In the genomic region with DNA sequence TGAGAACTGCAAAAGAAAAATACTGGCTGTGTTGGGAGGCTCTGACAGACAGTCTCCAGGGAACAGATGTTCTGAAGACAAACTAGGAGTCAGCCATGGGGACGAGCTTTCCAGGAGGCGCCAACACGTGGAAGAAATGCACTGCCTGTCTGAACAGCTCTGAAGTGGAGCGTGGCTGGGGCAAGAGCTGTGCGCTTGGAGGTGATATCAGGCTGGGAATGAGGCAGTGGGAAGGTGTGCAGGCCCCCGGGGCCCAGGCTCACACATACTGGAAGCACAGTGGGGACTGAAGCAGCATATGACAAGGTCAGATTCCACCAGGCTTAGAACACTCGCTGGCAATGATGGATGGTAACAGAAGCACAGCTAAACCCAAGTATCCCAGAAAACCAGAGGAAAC, we compare ENCODE assay signal across 18 cellular contexts. TPM values are rescaled to one million over a fixed set of nuclear protein-coding genes. Genes with fewer than 3 reads are reported as not detected.
A peak's percentile ranks its signal among the peaks of the same experiment; 100 is the strongest.
DNase-seq lines count a peak whose midpoint lies in the region; ATAC-seq and TF ChIP-seq lines count a peak whose summit lies in the region.
"Had no signal": no experiment of that assay in that cellular context is flagged by ENCODE, and none has a peak within 500 bp of the region (broad histone marks: within the 10 kb centered on the region; RNA-seq: fewer than 3 reads in every experiment).

No MANE protein-coding gene starts in this region.

- H4K20me1 ChIP-seq in mammary epithelial cell (ENCODE audit: insufficient read depth, low read length) (no peaks in the 10 kb centered on the region), MM.1S (ENCODE audit: insufficient read depth, low read length) (no peaks in the 10 kb centered on the region)

- ATAC-seq in heart right ventricle (peak; percentile 56 to 82 (median 70)), gastrocnemius medialis (no peak), GM19452 (IDR thresholded peaks at IDR 0.05; ENCODE audit: unreplicated experiment) (no peak)
- ATAC-seq: left colon; stimulated activated memory B cell treated with anti-CD40 and anti-IgM and Interleukin-4, amounts not matched to agents 10 μg/mL and 1 μg/mL and 100 μg/mL, for 72 hours had no signal

- no peaks in the 10 kb centered on the region for H3K9me2 ChIP-seq in MM.1S (replicated peaks; ENCODE audit: insufficient read depth, low read length)

- CTCF ChIA-PET in mammary epithelial cell (lab: Charles Lee; ENCODE audit: low non-redundant PET), result interaction anchor here (0.6 kb wide), 1 partner anchor 60 kb away, joined by 5 read pairs; no protein-coding TSS in a partner anchor

- DNase-seq in breast epithelium (ENCODE audit: low spot score in 2 of 2) (no peak), mammary epithelial cell (no peak), heart right ventricle (peak; percentile 25 to 31), gastrocnemius medialis (no peak), MM.1S (no peak), T1000 (lab: John Stamatoyannopoulos, UW) (no peak), RKO (ENCODE audit: low spot score) (no peak)
- DNase-seq: activated CD4-positive, alpha-beta T cell treated with anti-CD3 and anti-CD28 coated beads for 48 hours; C1 segment of cervical spinal cord; left colon; midbrain; NCI-H187 treated with DMSO at 0.1 percent for 48 hours; NCI-H510A; transverse colon had no signal

- peak overlapping the region; percentile 67 to 74 for H3K27ac ChIP-seq in breast epithelium
- no peak overlapping the region for H3K27ac ChIP-seq in mammary epithelial cell (ENCODE audit: insufficient read depth, low read depth, low read length)
- peak overlapping the region in 9 of 10 donors; percentile 8 to 84 (median 36) for H3K27ac ChIP-seq in heart right ventricle
- H3K27ac ChIP-seq in gastrocnemius medialis, result peak overlapping the region in 3 of 4 donors; percentile 10 to 46 (median 23)
- H3K27ac ChIP-seq in MM.1S (ENCODE audit: low read length), result no peak overlapping the region
- H3K27ac ChIP-seq: neural progenitor cell had no signal

- H3F3A ChIP-seq in MM.1S (ENCODE audit: insufficient read depth, low read length), result no peaks in the 10 kb centered on the region

- H3K4me2 ChIP-seq in mammary epithelial cell (ENCODE audit: insufficient read depth, low read depth, low read length), result no peak overlapping the region
- H3K4me2 ChIP-seq in MM.1S (ENCODE audit: low read depth, low read length), result no peak overlapping the region
- H3K4me2 ChIP-seq: neural progenitor cell had no signal

- BruUV-seq in mammary epithelial cell (replicated peaks; lab: Mats Ljungman, UMichigan), result no TSS peak

- peaks cover 19% of the 10 kb centered on the region for H3K79me2 ChIP-seq in mammary epithelial cell (ENCODE audit: insufficient read depth, low read length)
- H3K79me2 ChIP-seq in MM.1S (ENCODE audit: low read length), result peaks cover 16% of the 10 kb centered on the region; the same call in 1 of the 2 replicates

- TF ChIP-seq CTCF in breast epithelium (IDR thresholded peaks at IDR 0.05), result no peak
- no peak for TF ChIP-seq CTCF in mammary epithelial cell (conservative IDR thresholded peaks at IDR 0.05 in 1 of 2, IDR thresholded peaks at IDR 0.05 in 1 of 2; ENCODE audit: extremely low read depth in 1 of 2, insufficient read depth in 1 of 2, low read depth in 1 of 2, low read length in 2 of 2)
- TF ChIP-seq CTCF in heart right ventricle (IDR thresholded peaks at IDR 0.05), result peak in 3 of 9 donors; percentile 7 to 22 (median 11)
- no peak for TF ChIP-seq CTCF in gastrocnemius medialis (IDR thresholded peaks at IDR 0.05 in 4 of 5, conservative IDR thresholded peaks at IDR 0.05 in 1 of 5)
- no peak for TF ChIP-seq CTCF in MM.1S (IDR thresholded peaks at IDR 0.05; ENCODE audit: low read length)

- H3K4me3 ChIP-seq in breast epithelium (no peak overlapping the region), mammary epithelial cell (replicated peaks in 1 of 3; ENCODE audit: insufficient read depth in 1 of 3, low read depth in 2 of 3, low read length in 3 of 3) (no peak overlapping the region), heart right ventricle (no peak overlapping the region), gastrocnemius medialis (no peak overlapping the region), MM.1S (ENCODE audit: low read length) (no peak overlapping the region)
- H3K4me3 ChIP-seq: HAP-1, neural progenitor cell, transverse colon had no signal

- H3K9ac ChIP-seq in mammary epithelial cell (ENCODE audit: insufficient read depth, low read length) (no peak overlapping the region), MM.1S (ENCODE audit: low read length) (no peak overlapping the region)
- H3K9ac ChIP-seq: neural progenitor cell had no signal

- no peaks in the 10 kb centered on the region for H3K36me3 ChIP-seq in breast epithelium
- H3K36me3 ChIP-seq in mammary epithelial cell (ENCODE audit: insufficient read depth, low read length), result no peaks in the 10 kb centered on the region
- H3K36me3 ChIP-seq in heart right ventricle, result peaks cover 0 to 79% (median 18%) of the 10 kb centered on the region in 9 donors
- peaks cover 0 to 49% of the 10 kb centered on the region in 2 donors for H3K36me3 ChIP-seq in gastrocnemius medialis
- no peaks in the 10 kb centered on the region; the same call in 1 of the 2 replicates for H3K36me3 ChIP-seq in MM.1S (replicated peaks; ENCODE audit: insufficient read depth, low read length)
- H3K36me3 ChIP-seq: HAP-1 had no signal

- WGBS in mammary epithelial cell (ENCODE audit: low coverage, missing lambda C conversion rate), result 75% methylated on average over 4 of the region's 7 CpGs
- 36 to 49% methylated on average over 7 of the region's 7 CpGs for WGBS in heart right ventricle, 2 donors

- dilution Hi-C loops in mammary epithelial cell (cut with HindIII; ENCODE audit: low sequenced_read_pairs), result no loop called here

- in situ Hi-C loops in mammary epithelial cell (cut with MboI; ENCODE audit: low sequenced_read_pairs in 2 of 2) (loop anchor here in 1 of 2 donors (25.0 kb wide), 1 partner anchor 144 kb away; no protein-coding TSS in a partner anchor), gastrocnemius medialis (cut with MboI; ENCODE audit: low sequenced_read_pairs in 4 of 4) (no loop called here)

- peaks cover 0 to 10% of the 10 kb centered on the region in 2 donors for H3K4me1 ChIP-seq in breast epithelium
- H3K4me1 ChIP-seq in mammary epithelial cell (ENCODE audit: insufficient read depth, low read length), result peaks cover 13% of the 10 kb centered on the region
- peaks cover 21 to 68% (median 57%) of the 10 kb centered on the region in 9 donors for H3K4me1 ChIP-seq in heart right ventricle
- H3K4me1 ChIP-seq in gastrocnemius medialis, result peaks cover 33 to 34% of the 10 kb centered on the region in 2 donors
- H3K4me1 ChIP-seq in MM.1S (ENCODE audit: low read length), result no peaks in the 10 kb centered on the region

- H2AFZ ChIP-seq in mammary epithelial cell (ENCODE audit: low read depth, low read length) (no peak overlapping the region), MM.1S (ENCODE audit: low read length) (no peak overlapping the region)
- H2AFZ ChIP-seq: neural progenitor cell had no signal

- H3K9me3 ChIP-seq in breast epithelium, result no peaks in the 10 kb centered on the region
- H3K9me3 ChIP-seq in mammary epithelial cell (replicated peaks; ENCODE audit: insufficient read depth, low read length), result no peaks in the 10 kb centered on the region
- no peaks in the 10 kb centered on the region for H3K9me3 ChIP-seq in heart right ventricle
- H3K9me3 ChIP-seq in gastrocnemius medialis, result no peaks in the 10 kb centered on the region
- H3K9me3 ChIP-seq in MM.1S (replicated peaks; ENCODE audit: insufficient read depth, low read length), result no peaks in the 10 kb centered on the region
- H3K9me3 ChIP-seq: HAP-1, transverse colon had no signal

- no peak for TF ChIP-seq POLR2A in breast epithelium (IDR thresholded peaks at IDR 0.05)
- TF ChIP-seq POLR2A in gastrocnemius medialis (IDR thresholded peaks at IDR 0.05), result no peak

- intact Hi-C loops in breast epithelium (cut with DNase I; ENCODE audit: low total_unique reads) (no loop called here), mammary epithelial cell (cut with micrococcal nuclease) (no loop called here), heart right ventricle (cut with DNase I) (no loop called here), gastrocnemius medialis (cut with DNase I; ENCODE audit: low total_unique reads) (no loop called here)

- H3K27me3 ChIP-seq in breast epithelium, result no peaks in the 10 kb centered on the region
- H3K27me3 ChIP-seq in mammary epithelial cell (ENCODE audit: insufficient read depth, low read length), result no peaks in the 10 kb centered on the region
- no peaks in the 10 kb centered on the region for H3K27me3 ChIP-seq in heart right ventricle
- no peaks in the 10 kb centered on the region for H3K27me3 ChIP-seq in gastrocnemius medialis
- H3K27me3 ChIP-seq in MM.1S (replicated peaks; ENCODE audit: insufficient read depth, low read length), result no peaks in the 10 kb centered on the region
- H3K27me3 ChIP-seq: neural progenitor cell, transverse colon had no signal

RNA-seq across cellular contexts. Expression of a gene that starts 17.5 kb away (rescaled TPM):
- total RNA-seq in breast epithelium (100 to 1,000 TPM in 1 of 3 donors, 10 to 100 TPM in 2; 73.0 to 130 (median 89.1) TPM), mammary epithelial cell (10 to 100 TPM; 32.1 to 36.0 TPM), heart right ventricle (10 to 100 TPM; 14.1 to 28.9 (median 19.4) TPM), gastrocnemius medialis (10 to 100 TPM; 12.8 to 24.3 (median 19.8) TPM)
- polyA plus RNA-seq in mammary epithelial cell (13.2 TPM), heart right ventricle (10 to 100 TPM in 1 of 2 donors, 1 to 10 TPM in 1; 8.4 to 15.2 TPM)
- polyA minus RNA-seq in mammary epithelial cell, result 6.7 TPM

Comparison
In these comparisons a context has a peak if more than half of its experiments do, and no peak if none do; other contexts are left out.
1. H3K27ac ChIP-seq: peak in breast epithelium (2 of 2), heart right ventricle (9 of 10) and gastrocnemius medialis (3 of 4); none in mammary epithelial cell (single experiment) and MM.1S (single experiment).
2. DNase-seq: peak in heart right ventricle (2 of 2); none in breast epithelium (0 of 2), mammary epithelial cell (single experiment), gastrocnemius medialis (0 of 2), MM.1S (single experiment), T1000 (single experiment) and RKO (single experiment).
3. ATAC-seq: peak in heart right ventricle (8 of 8); none in gastrocnemius medialis (0 of 2) and GM19452 (single experiment).